29 cellular contexts compared by ENCODE assay signal in the genomic region with DNA sequence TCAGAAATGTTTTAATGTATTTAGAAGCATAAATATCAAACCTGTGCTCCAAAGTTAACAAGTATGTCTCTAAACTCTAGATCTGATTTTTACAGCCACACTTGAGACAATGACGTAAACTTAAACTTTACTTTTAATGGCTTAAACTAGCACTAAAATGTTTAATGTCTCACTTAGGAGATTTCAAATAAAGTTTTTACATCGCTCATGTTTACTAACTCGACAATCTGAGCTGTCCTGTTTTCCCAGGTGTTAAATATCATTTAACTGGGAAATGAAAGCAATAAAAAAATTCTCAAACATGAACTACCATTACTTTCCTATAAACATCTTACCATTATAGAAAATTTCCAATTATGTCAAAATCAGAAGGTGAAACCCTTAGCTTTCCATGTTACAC.
"Had no signal": no experiment of that assay in that cellular context is flagged by ENCODE, and none has a peak within 500 bp of the region (broad histone marks: within the 10 kb centered on the region; RNA-seq: fewer than 3 reads in every experiment).

No MANE protein-coding gene starts in this region.

- DNase-seq: activated B cell treated with CpG ODN at 0.5 μM for 24 hours; activated CD4-positive, alpha-beta memory T cell treated with anti-CD3 and anti-CD28 coated beads for 36 hours; activated CD4-positive, alpha-beta T cell treated with anti-CD3 and anti-CD28 coated beads, Interleukin-2, amount 10 ng/mL, durations not matched to agents 24 days and 14 days; activated CD8-positive, alpha-beta memory T cell treated with anti-CD3 and anti-CD28 coated beads, Interleukin-2, amount 10 ng/mL, durations not matched to agents 7 days and 5 days; activated CD8-positive, alpha-beta memory T cell treated with anti-CD3 and anti-CD28 coated beads, Interleukin-2, amount 50 U/mL, for 4 hours; activated CD8-positive, alpha-beta T cell treated with anti-CD3 and anti-CD28 coated beads, Interleukin-2, amount 10 ng/mL, durations not matched to agents 7 days and 5 days; activated gamma-delta T cell; activated naive CD4-positive, alpha-beta T cell; activated naive CD4-positive, alpha-beta T cell treated with anti-CD3 and anti-CD28 coated beads, Interleukin-2, amount 10 ng/mL, durations not matched to agents 7 days and 5 days; activated naive CD8-positive, alpha-beta T cell treated with anti-CD3 and anti-CD28 coated beads, Interleukin-2, amount 10 ng/mL, durations not matched to agents 7 days and 5 days; activated T-cell treated with anti-CD3 and anti-CD28 coated beads, Interleukin-2, amount 50 U/mL, for 24 hours; activated T-cell treated with anti-CD3 and anti-CD28 coated beads, Interleukin-2, amount 50 U/mL, for 72 hours; cortex of kidney; dermis blood vessel endothelial cell; effector CD4-positive, alpha-beta T cell; effector memory CD8-positive, alpha-beta T cell; erythroblast; foreskin keratinocyte; gastrocnemius medialis; heart right ventricle; SW 1271; T-cell; T1000 had no signal

- H3K4me1 ChIP-seq: ascending aorta, breast epithelium, esophagus muscularis mucosa, foreskin keratinocyte, gastrocnemius medialis, heart right ventricle had no signal

- ATAC-seq: activated CD4-positive, CD25-positive, alpha-beta regulatory T cell treated with anti-CD3 and anti-CD28 coated beads, Interleukin-2, amount 50 U/mL, for 24 hours; activated CD8-positive, alpha-beta memory T cell treated with anti-CD3 and anti-CD28 coated beads, Interleukin-2, amount 10 ng/mL, durations not matched to agents 7 days and 5 days; activated CD8-positive, alpha-beta T cell treated with anti-CD3 and anti-CD28 coated beads, Interleukin-2, amount 10 ng/mL, durations not matched to agents 7 days and 5 days; activated naive CD4-positive, alpha-beta T cell treated with anti-CD3 and anti-CD28 coated beads, Interleukin-2, amount 50 U/mL, for 72 hours; activated T-cell treated with anti-CD3 and anti-CD28 coated beads, Interleukin-2, amount 50 U/mL, for 72 hours; effector memory CD8-positive, alpha-beta T cell; foreskin keratinocyte; gastrocnemius medialis; heart right ventricle; T-cell had no signal

- H3K27ac ChIP-seq: ascending aorta, breast epithelium, cardiac muscle cell, esophagus muscularis mucosa, foreskin keratinocyte, gastrocnemius medialis, heart right ventricle had no signal

- H3K9me3 ChIP-seq: ascending aorta, breast epithelium, esophagus muscularis mucosa, gastrocnemius medialis, heart right ventricle had no signal

- H3K36me3 ChIP-seq: breast epithelium had no signal

- H3K27me3 ChIP-seq: ascending aorta, breast epithelium, cardiac muscle cell, esophagus muscularis mucosa, foreskin keratinocyte, gastrocnemius medialis, heart right ventricle had no signal

- H3K4me3 ChIP-seq: ascending aorta, breast epithelium, cardiac muscle cell, esophagus muscularis mucosa, gastrocnemius medialis, heart right ventricle had no signal
